In genomic region chr3:60281970-60282369, GRCh38 we compare ENCODE assay signal across 1 cellular context.
TF ChIP-seq lines count a peak whose summit lies in the region.

No MANE protein-coding gene starts in this region.

TF ChIP-seq in IMR-90, 13 proteins besides CTCF, POLR2A, EP300 and RAD21:
- TF ChIP-seq CEBPB (IDR thresholded peaks at IDR 0.05; ENCODE audit: low read depth, low read length) (no peak), RCOR1 (IDR thresholded peaks at IDR 0.05; ENCODE audit: insufficient replicate concordance, low read length) (no peak), ELK1 (IDR thresholded peaks at IDR 0.05; ENCODE audit: borderline replicate concordance, low read depth, low read length) (no peak), NFE2L2 (IDR thresholded peaks at IDR 0.05; ENCODE audit: low read depth, low read length) (no peak), SMC3 (IDR thresholded peaks at IDR 0.05; ENCODE audit: low read depth, low read length) (no peak), CHD1 (IDR thresholded peaks at IDR 0.05; ENCODE audit: low read depth, low read length) (no peak), MAZ (IDR thresholded peaks at IDR 0.05; ENCODE audit: borderline replicate concordance, low read depth, low read length) (no peak)
- TF ChIP-seq, protein P1, sequence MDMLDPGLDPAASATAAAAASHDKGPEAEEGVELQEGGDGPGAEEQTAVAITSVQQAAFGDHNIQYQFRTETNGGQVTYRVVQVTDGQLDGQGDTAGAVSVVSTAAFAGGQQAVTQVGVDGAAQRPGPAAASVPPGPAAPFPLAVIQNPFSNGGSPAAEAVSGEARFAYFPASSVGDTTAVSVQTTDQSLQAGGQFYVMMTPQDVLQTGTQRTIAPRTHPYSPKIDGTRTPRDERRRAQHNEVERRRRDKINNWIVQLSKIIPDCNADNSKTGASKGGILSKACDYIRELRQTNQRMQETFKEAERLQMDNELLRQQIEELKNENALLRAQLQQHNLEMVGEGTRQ (IDR thresholded peaks at IDR 0.05; ENCODE audit: low read depth, low read length) = no peak
TF ChIP-seq in IMR-90: peak in this region for 0.
